In genomic region chr12:12465522-12465921, GRCh38 we compare ENCODE assay signal across 19 cellular contexts.
DNase-seq lines count a peak whose midpoint lies in the region; ATAC-seq, FAIRE-seq and TF ChIP-seq lines count a peak whose summit lies in the region.
"Had no signal": no experiment of that assay in that cellular context is flagged by ENCODE, and none has a peak within 500 bp of the region (broad histone marks: within the 10 kb centered on the region; RNA-seq: fewer than 3 reads in every experiment).

No MANE protein-coding gene starts in this region.

- no peak for ATAC-seq in K562
- ATAC-seq in HG03469 (IDR thresholded peaks at IDR 0.05; ENCODE audit: unreplicated experiment) = no peak
- ATAC-seq: sciatic nerve, WTC11 had no signal

- H2AFZ ChIP-seq in K562 (ENCODE audit: low read depth, low read length) = no peak overlapping the region
- H2AFZ ChIP-seq: PC-9 had no signal

- peaks cover 38% of the 10 kb centered on the region for H3K36me3 Mint-ChIP-seq in activated CD4-positive, alpha-beta T cell treated with anti-CD3 and anti-CD28 coated beads, Interleukin-2, amount 10 ng/mL, durations not matched to agents 24 days and 14 days (ENCODE audit: low read depth)

- no peak for TF ChIP-seq CTCF in HL-60 (IDR thresholded peaks at IDR 0.05; ENCODE audit: insufficient read depth, low read length)
- TF ChIP-seq CTCF in K562 (IDR thresholded peaks at IDR 0.05 in 2 of 3, conservative IDR thresholded peaks at IDR 0.05 in 1 of 3; ENCODE audit: insufficient read depth in 2 of 3, low read depth in 1 of 3, low read length in 3 of 3) = no peak
- no peak for TF ChIP-seq CTCF in tibial artery (IDR thresholded peaks at IDR 0.05)

- CTCF ChIA-PET in K562 (lab: Yijun Ruan, JAX; ENCODE audit: low intra/inter-chr PET ratio) = no interaction called here

- no peak for DNase-seq in activated CD4-positive, alpha-beta T cell treated with anti-CD3 and anti-CD28 coated beads, Interleukin-2, amount 10 ng/mL, durations not matched to agents 24 days and 14 days
- no peak for DNase-seq in activated CD4-positive, alpha-beta T cell treated with anti-CD3 and anti-CD28 coated beads for 4 hours
- DNase-seq in HL-60 (ENCODE audit: low read depth in 1 of 2, low spot score in 1 of 2) (no peak), K562 (ENCODE audit: extremely low read depth in 1 of 4, low spot score in 3 of 4) (no peak), tibial artery (no peak), SW 1271 (lab: John Stamatoyannopoulos, UW) (no peak)
- DNase-seq: BE2C; EL; KBM-7; NCI-H187 treated with DMSO at 0.1 percent for 48 hours; PC-9; stimulated activated naive B cell treated with anti-CD40 and anti-IgM and Interleukin-4, amounts not matched to agents 10 μg/mL and 1 μg/mL and 100 μg/mL, for 72 hours had no signal

- 92% methylated on average over 17 of the region's 20 CpGs for WGBS in K562 (ENCODE audit: insufficient coverage, low coverage, missing lambda C conversion rate)

- peaks cover 72% of the 10 kb centered on the region for H3K4me1 Mint-ChIP-seq in activated CD4-positive, alpha-beta T cell treated with anti-CD3 and anti-CD28 coated beads, Interleukin-2, amount 10 ng/mL, durations not matched to agents 24 days and 14 days
- H3K4me1 Mint-ChIP-seq: nephron had no signal

- no peak overlapping the region for H3K4me2 ChIP-seq in K562 (ENCODE audit: insufficient read depth, low read length)
- H3K4me2 ChIP-seq: PC-9 had no signal

- H3K4me3 Mint-ChIP-seq in activated CD4-positive, alpha-beta T cell treated with anti-CD3 and anti-CD28 coated beads, Interleukin-2, amount 10 ng/mL, durations not matched to agents 24 days and 14 days = no peak overlapping the region
- H3K4me3 Mint-ChIP-seq: nephron; stimulated activated naive B cell treated with anti-CD40 and anti-IgM and Interleukin-4, amounts not matched to agents 10 μg/mL and 1 μg/mL and 100 μg/mL, for 72 hours; WTC11 had no signal

- H3K9me3 ChIP-seq in K562 (replicated peaks; ENCODE audit: control insufficient read depth, insufficient read depth, low read depth, low read length) (no peaks in the 10 kb centered on the region), tibial artery (no peaks in the 10 kb centered on the region)
- H3K9me3 ChIP-seq: BE2C had no signal

- no peaks in the 10 kb centered on the region for H3K27me3 Mint-ChIP-seq in activated CD4-positive, alpha-beta T cell treated with anti-CD3 and anti-CD28 coated beads, Interleukin-2, amount 10 ng/mL, durations not matched to agents 24 days and 14 days
- H3K27me3 Mint-ChIP-seq: stimulated activated naive B cell treated with anti-CD40 and anti-IgM and Interleukin-4, amounts not matched to agents 10 μg/mL and 1 μg/mL and 100 μg/mL, for 72 hours had no signal

- TF ChIP-seq EP300 in K562 (IDR thresholded peaks at IDR 0.05; ENCODE audit: low read length) = no peak

- H3K79me2 ChIP-seq in K562 (ENCODE audit: control insufficient read depth, insufficient read depth, low read length) = no peaks in the 10 kb centered on the region

- H3K36me3 ChIP-seq in K562 (ENCODE audit: control insufficient read depth, insufficient read depth, low read length) = peaks cover 4% of the 10 kb centered on the region; the same call in 1 of the 3 replicates
- H3K36me3 ChIP-seq in tibial artery = peaks cover 0 to 6% (median 5%) of the 10 kb centered on the region in 3 donors
- H3K36me3 ChIP-seq: BE2C had no signal

- FAIRE-seq in K562 (lab: Jason Lieb, UNC) = no peak
- FAIRE-seq: astrocyte, H54 had no signal

- H3K4me1 ChIP-seq in K562 (replicated peaks in 1 of 2; ENCODE audit: control insufficient read depth in 2 of 2, insufficient read depth in 2 of 2, low read length in 2 of 2) (peaks cover 0 to 8% of the 10 kb centered on the region in 2 experiments; a peak in 3 of 5 replicates), tibial artery (peaks cover 0 to 6% (median 3%) of the 10 kb centered on the region in 4 donors)
- H3K4me1 ChIP-seq: BE2C had no signal

- POLR2A ChIA-PET in K562 (lab: Yijun Ruan, JAX) = interaction anchor here (1.1 to 1.4 kb wide), 3 partner anchors 9 to 41 kb away, joined by 3 to 6 read pairs (median 3); no protein-coding TSS in a partner anchor

- H3K4me3 ChIP-seq in HL-60 (replicated peaks; ENCODE audit: insufficient read depth, low read length) (no peak overlapping the region), K562 (no peak overlapping the region), skin epidermis (no peak overlapping the region), tibial artery (no peak overlapping the region)
- H3K4me3 ChIP-seq: PC-9 had no signal

- no peak overlapping the region for H3K9ac ChIP-seq in K562 (ENCODE audit: insufficient read depth in 1 of 2, low read depth in 2 of 2, low read length in 2 of 2)

- TF ChIP-seq POLR2A in K562 (conservative IDR thresholded peaks at IDR 0.05) = no peak

- H3K27ac ChIP-seq in HL-60 (replicated peaks) (peak overlapping the region; percentile 18; the same call in 1 of the 2 replicates), K562 (ENCODE audit: extremely low read depth, low read depth, low read length) (no peak overlapping the region), skin epidermis (peak overlapping the region in 12 of 21 experiments; percentile 5 to 84 (median 64)), tibial artery (no peak overlapping the region)
- H3K27ac ChIP-seq: PC-9 had no signal

- BruUV-seq in K562 (replicated peaks; lab: Mats Ljungman, UMichigan) = no TSS peak

- H3K27me3 ChIP-seq in HL-60 (ENCODE audit: insufficient read depth, poor library complexity, severe bottlenecking) (no peaks in the 10 kb centered on the region), K562 (ENCODE audit: control insufficient read depth in 2 of 2, insufficient read depth in 2 of 2, low read length in 2 of 2) (no peaks in the 10 kb centered on the region), tibial artery (no peaks in the 10 kb centered on the region)
- H3K27me3 ChIP-seq: BE2C had no signal

- peak overlapping the region; percentile 4 for H3K27ac Mint-ChIP-seq in activated CD4-positive, alpha-beta T cell treated with anti-CD3 and anti-CD28 coated beads, Interleukin-2, amount 10 ng/mL, durations not matched to agents 24 days and 14 days
- H3K27ac Mint-ChIP-seq: nephron; stimulated activated naive B cell treated with anti-CD40 and anti-IgM and Interleukin-4, amounts not matched to agents 10 μg/mL and 1 μg/mL and 100 μg/mL, for 72 hours had no signal

- TF ChIP-seq RAD21 in K562 (CRISPR knock-in tag; conservative IDR thresholded peaks at IDR 0.05 in 1 of 2, IDR thresholded peaks at IDR 0.05 in 1 of 2) = no peak

- intact Hi-C loops in activated CD4-positive, alpha-beta T cell treated with anti-CD3 and anti-CD28 coated beads, Interleukin-2, amount 10 ng/mL, durations not matched to agents 24 days and 14 days (cut with micrococcal nuclease) = no loop called here
- intact Hi-C loops in K562 (cut with micrococcal nuclease) (no loop called here), tibial artery (cut with DNase I; ENCODE audit: low total_unique reads) (no loop called here)

- H3K9me1 ChIP-seq in K562 (ENCODE audit: control insufficient read depth, insufficient read depth, low read length) = no peaks in the 10 kb centered on the region

- H4K20me1 ChIP-seq in K562 (replicated peaks; ENCODE audit: control insufficient read depth, insufficient read depth, low read length) = 0 out of 2 replicates have a peak, but pooled peaks cover 7% of the 10 kb centered on the region

- in situ Hi-C loops in K562 (cut with MboI) = no loop called here

- H3K9me3 Mint-ChIP-seq in activated CD4-positive, alpha-beta T cell treated with anti-CD3 and anti-CD28 coated beads, Interleukin-2, amount 10 ng/mL, durations not matched to agents 24 days and 14 days = no peaks in the 10 kb centered on the region
- H3K9me3 Mint-ChIP-seq: stimulated activated naive B cell treated with anti-CD40 and anti-IgM and Interleukin-4, amounts not matched to agents 10 μg/mL and 1 μg/mL and 100 μg/mL, for 72 hours had no signal

TF ChIP-seq in K562, 482 proteins besides CTCF, POLR2A, EP300 and RAD21:
- no peak for TF ChIP-seq TCFL5 (CRISPR knock-in tag; conservative IDR thresholded peaks at IDR 0.05)
- TF ChIP-seq ZBTB33 (CRISPR knock-in tag; IDR thresholded peaks at IDR 0.05) = peak; percentile 51; the same call in 1 of the 2 replicates

Comparison
In these comparisons a context has a peak if more than half of its experiments do, and no peak if none do; other contexts are left out.
1. H3K27ac ChIP-seq: peak in HL-60 (single experiment) and skin epidermis (12 of 21); none in K562 (single experiment) and tibial artery (0 of 2).